In genomic region chr5:76789991-76790571, GRCh38 we compare ENCODE assay signal across 9 cellular contexts. TPM values are rescaled to one million over a fixed set of nuclear protein-coding genes. Genes with fewer than 3 reads are reported as not detected.
DNase-seq lines count a peak whose midpoint lies in the region; ATAC-seq and TF ChIP-seq lines count a peak whose summit lies in the region.
"Had no signal": no experiment of that assay in that cellular context is flagged by ENCODE, and none has a peak within 500 bp of the region (broad histone marks: within the 10 kb centered on the region; RNA-seq: fewer than 3 reads in every experiment).

No MANE protein-coding gene starts in this region.

- CTCF ChIA-PET in Caco-2 (lab: Charles Lee) = interaction anchor here (2.3 kb wide), 1 partner anchor 16 kb away, joined by 10 read pairs; no protein-coding TSS in a partner anchor
- CTCF ChIA-PET in Panc1 (lab: Charles Lee) = no interaction called here

- no peak for TF ChIP-seq POLR2A in testis (IDR thresholded peaks at IDR 0.05)

- H3K4me3 Mint-ChIP-seq in Caco-2 (ENCODE audit: unreplicated experiment) = no peak overlapping the region

- peaks cover 45% of the 10 kb centered on the region for H3K4me1 ChIP-seq in Caco-2
- peaks cover 26% of the 10 kb centered on the region for H3K4me1 ChIP-seq in Panc1 (ENCODE audit: control insufficient read depth, insufficient read depth, low read length)
- no peaks in the 10 kb centered on the region for H3K4me1 ChIP-seq in testis

- peaks cover 10% of the 10 kb centered on the region for H3K9me3 Mint-ChIP-seq in Caco-2 (ENCODE audit: unreplicated experiment)

- intact Hi-C loops in Caco-2 (cut with micrococcal nuclease; ENCODE audit: unreplicated experiment) = loop anchor here (2.0 kb wide), 1 partner anchor 17 kb away; no protein-coding TSS in a partner anchor
- intact Hi-C loops in Panc1 (cut with micrococcal nuclease; ENCODE audit: unreplicated experiment) = no loop called here
- intact Hi-C loops in testis (cut with DNase I; ENCODE audit: low total_unique reads) = no loop called here

- peaks cover 12% of the 10 kb centered on the region; the same call in 1 of the 2 replicates for H3K9me3 ChIP-seq in Caco-2
- H3K9me3 ChIP-seq in Panc1 (ENCODE audit: control insufficient read depth, insufficient read depth, low read depth, low read length) = peaks cover 10% of the 10 kb centered on the region; the same call in 1 of the 2 replicates
- no peaks in the 10 kb centered on the region for H3K9me3 ChIP-seq in testis

- no peaks in the 10 kb centered on the region for H3K27me3 Mint-ChIP-seq in Caco-2 (ENCODE audit: insufficient read depth, unreplicated experiment)

- H3K36me3 ChIP-seq in Caco-2 (ENCODE audit: control insufficient read depth, insufficient read depth, low read length) (no peaks in the 10 kb centered on the region), Panc1 (ENCODE audit: control insufficient read depth, insufficient read depth, low read length) (no peaks in the 10 kb centered on the region), testis (ENCODE audit: low read depth, missing control alignments) (no peaks in the 10 kb centered on the region)

- H3K4me1 Mint-ChIP-seq in Caco-2 (ENCODE audit: low read depth, unreplicated experiment) = peaks cover 42% of the 10 kb centered on the region

- peak overlapping the region; percentile 53 for H3K27ac Mint-ChIP-seq in Caco-2 (ENCODE audit: unreplicated experiment)

- peaks cover 11% of the 10 kb centered on the region for H3K36me3 Mint-ChIP-seq in Caco-2 (ENCODE audit: insufficient read depth, unreplicated experiment)

- in situ Hi-C loops in Panc1 (cut with HindIII; ENCODE audit: low pct_unique_long_range_greater_than_20kb, low sequenced_read_pairs) = no loop called here

- ATAC-seq in Panc1 = peak; percentile 63
- peak; percentile 41 for ATAC-seq in omental fat pad (ENCODE audit: low FRiP score)
- no peak for ATAC-seq in GM21737 (IDR thresholded peaks at IDR 0.05; ENCODE audit: unreplicated experiment)
- ATAC-seq in HG03354 (IDR thresholded peaks at IDR 0.05; ENCODE audit: poor library complexity, severe bottlenecking, unreplicated experiment) = no peak

- DNase-seq in Caco-2 (no peak), Panc1 (ENCODE audit: low read depth, low spot score) (peak; percentile 80), epithelial cell of esophagus (ENCODE audit: low read depth) (peak; percentile 84), omental fat pad (ENCODE audit: low spot score) (no peak), testis (no peak), ecto neural progenitor cell (ENCODE audit: low spot score) (no peak)
- DNase-seq: NCI-H510A had no signal

- H3K4me3 ChIP-seq in Caco-2 (ENCODE audit: low read depth, low read length) (no peak overlapping the region), Panc1 (ENCODE audit: low read depth in 2 of 2, low read length in 2 of 2) (no peak overlapping the region), epithelial cell of esophagus (ENCODE audit: low read length) (no peak overlapping the region), testis (no peak overlapping the region)

- H3K27me3 ChIP-seq in Caco-2 (replicated peaks; ENCODE audit: control insufficient read depth, insufficient read depth, low read length) (no peaks in the 10 kb centered on the region), Panc1 (ENCODE audit: control insufficient read depth, insufficient read depth, low read length) (no peaks in the 10 kb centered on the region), testis (no peaks in the 10 kb centered on the region)

- 83 to 87% methylated on average over 8 of the region's 8 CpGs for WGBS in testis, 2 donors

- TF ChIP-seq CTCF in Caco-2 (IDR thresholded peaks at IDR 0.05; ENCODE audit: insufficient read depth in 1 of 2, low read depth in 1 of 2, low read length in 1 of 2, severe bottlenecking in 1 of 2, unreplicated experiment in 1 of 2) = no peak
- TF ChIP-seq CTCF in Panc1 (IDR thresholded peaks at IDR 0.05) = no peak
- TF ChIP-seq CTCF in epithelial cell of esophagus (IDR thresholded peaks at IDR 0.05; ENCODE audit: insufficient read depth, low read depth, low read length, missing control alignments) = no peak
- no peak for TF ChIP-seq CTCF in omental fat pad (IDR thresholded peaks at IDR 0.05)
- TF ChIP-seq CTCF in testis (IDR thresholded peaks at IDR 0.05) = no peak

- TSS peak; percentile 29 for BruUV-seq in Caco-2 (replicated peaks; lab: Mats Ljungman, UMichigan)
- no TSS peak for BruUV-seq in Panc1 (replicated peaks; lab: Mats Ljungman, UMichigan)

- POLR2A ChIA-PET in Caco-2 (lab: Charles Lee) (interaction anchor here (0.6 kb wide), 1 partner anchor 28 kb away, joined by 6 read pairs; the partner anchor contains the start of gene F2RL1), Panc1 (lab: Charles Lee) (interaction anchor here (0.5 to 1.4 kb wide), 2 partner anchors 16 to 1148 kb away, joined by 4 to 6 read pairs; no protein-coding TSS in a partner anchor)

- H3K27ac ChIP-seq in Panc1 (ENCODE audit: low read length) (peak overlapping the region; percentile 91), testis (no peak overlapping the region)

RNA-seq across cellular contexts. Expression of gene F2RL1, which starts 28.7 kb away (rescaled TPM):
- total RNA-seq in Caco-2 (2022) (50.0 and 51.8 TPM in 2 replicates), Panc1 (2021; ENCODE audit: unreplicated experiment) (65.9 TPM), omental fat pad (1 to 10 TPM; 1.6 to 7.7 (median 3.3) TPM), testis (1 to 10 TPM in 1 of 2 donors, under 1 TPM in 1; 0.68 to 1.1 TPM)
- polyA plus RNA-seq in Panc1 (2012; ENCODE audit: insufficient read length) = 26.8 TPM
- 2.3 TPM for polyA plus RNA-seq in testis (ENCODE audit: insufficient read depth, low read depth, low replicate concordance)

RNA-seq across cellular contexts. Expression of gene S100Z, which starts 59.7 kb away (rescaled TPM):
- total RNA-seq in Caco-2 (2022) = 0.66 TPM in 1 of 2 replicates, not detected in the other
- total RNA-seq in Panc1 (2021; ENCODE audit: unreplicated experiment) = not detected
- polyA plus RNA-seq in Panc1 (2012; ENCODE audit: insufficient read length) = not detected
- total RNA-seq in omental fat pad = 1 to 10 TPM in 1 of 4 donors, under 1 TPM in 2, not detected in 1; 0.36 to 1.7 (median 0.37) TPM
- under 1 TPM in 1 of 2 donors, not detected in 1; 0.71 TPM for total RNA-seq in testis
- not detected for polyA plus RNA-seq in testis (ENCODE audit: insufficient read depth, low read depth, low replicate concordance)

Comparison
In these comparisons a context has a peak if more than half of its experiments do, and no peak if none do; other contexts are left out.
1. DNase-seq: peak in Panc1 (single experiment) and epithelial cell of esophagus (single experiment); none in Caco-2 (0 of 2), omental fat pad (single experiment), testis (single experiment) and ecto neural progenitor cell (single experiment).
2. ATAC-seq: peak in Panc1 (single experiment) and omental fat pad (single experiment); none in GM21737 (single experiment) and HG03354 (single experiment).